Comparison of ENCODE assay signal across 8 cellular contexts in genomic region chr9:126517751-126518261, GRCh38.
DNase-seq lines count a peak whose midpoint lies in the region; ATAC-seq and TF ChIP-seq lines count a peak whose summit lies in the region.

No MANE protein-coding gene starts in this region.

- H3K9me3 ChIP-seq in DND-41 (ENCODE audit: insufficient read depth, low read length, severe bottlenecking): no peaks in the 10 kb centered on the region
- no peaks in the 10 kb centered on the region for H3K9me3 ChIP-seq in mucosa of rectum (ENCODE audit: control insufficient read depth in 2 of 2, low read length in 2 of 2)

- H3K36me3 ChIP-seq in ACC112 (ENCODE audit: insufficient read depth, low read length) (no peaks in the 10 kb centered on the region), DND-41 (ENCODE audit: insufficient read depth, low read length) (no peaks in the 10 kb centered on the region), mucosa of rectum (ENCODE audit: control insufficient read depth in 2 of 2, insufficient read depth in 2 of 2, low read length in 2 of 2) (no peaks in the 10 kb centered on the region)

- H3K4me3 ChIP-seq in ACC112 (ENCODE audit: low read depth, low read length): peak overlapping the region; percentile 81
- H3K4me3 ChIP-seq in DND-41 (ENCODE audit: low read depth in 1 of 2, low read length in 2 of 2): peak overlapping the region in 1 of 2 experiments; percentile 36; a peak in 1 of 4 replicates
- H3K4me3 ChIP-seq in mucosa of rectum (ENCODE audit: low read length in 2 of 2): peak overlapping the region in 1 of 2 donors; percentile 57

- peak overlapping the region; percentile 87 for H3K4me3 Mint-ChIP-seq in activated naive CD8-positive, alpha-beta T cell

- CTCF ChIA-PET in GM10248 (lab: Yijun Ruan, JAX): interaction anchor here (0.9 kb wide), 1 partner anchor 17 kb away, joined by 6 read pairs; no protein-coding TSS in a partner anchor

- peaks cover 26% of the 10 kb centered on the region for H3K4me1 Mint-ChIP-seq in activated naive CD8-positive, alpha-beta T cell (ENCODE audit: low read depth)

- ATAC-seq in DND-41 (ENCODE audit: insufficient read depth, low read depth) (no peak), GM18498 (IDR thresholded peaks at IDR 0.05; ENCODE audit: unreplicated experiment) (no peak), omental fat pad (ENCODE audit: low FRiP score) (no peak)

- H3K4me2 ChIP-seq in DND-41 (ENCODE audit: insufficient read depth, low read length): peak overlapping the region; percentile 59

- no peaks in the 10 kb centered on the region for H3K9me3 Mint-ChIP-seq in activated naive CD8-positive, alpha-beta T cell (ENCODE audit: low read depth)

- H4K20me1 ChIP-seq in DND-41 (ENCODE audit: insufficient read depth, low read length): peaks cover 8% of the 10 kb centered on the region; the same call in 1 of the 2 replicates

- H3K27ac ChIP-seq in ACC112 (ENCODE audit: low read depth, low read length) (no peak overlapping the region), DND-41 (ENCODE audit: low read length) (no peak overlapping the region), mucosa of rectum (ENCODE audit: low read depth in 2 of 2, low read length in 2 of 2) (peak overlapping the region; percentile 43 to 58)

- no peak for DNase-seq in DND-41
- no peak for DNase-seq in GM10248 (ENCODE audit: extremely low spot score)
- DNase-seq in NCI-H345 treated with DMSO at 0.1 percent for 48 hours (lab: John Stamatoyannopoulos, UW; ENCODE audit: unreplicated experiment): no peak
- DNase-seq in omental fat pad (ENCODE audit: low spot score): no peak

- H3K27me3 ChIP-seq in ACC112 (ENCODE audit: insufficient read depth, low read length): peaks cover 56% of the 10 kb centered on the region
- H3K27me3 ChIP-seq in DND-41 (ENCODE audit: insufficient read depth, low read length, poor library complexity): peaks cover 37% of the 10 kb centered on the region
- peaks cover 37 to 59% of the 10 kb centered on the region in 2 donors for H3K27me3 ChIP-seq in mucosa of rectum (ENCODE audit: control insufficient read depth in 2 of 2, insufficient read depth in 2 of 2, low read length in 2 of 2)

- no peaks in the 10 kb centered on the region for H3K36me3 Mint-ChIP-seq in activated naive CD8-positive, alpha-beta T cell

- H3K4me1 ChIP-seq in ACC112 (ENCODE audit: control insufficient read depth, insufficient read depth, low read length, unreplicated experiment): peaks cover 7% of the 10 kb centered on the region
- peaks cover 16% of the 10 kb centered on the region; the same call in 1 of the 2 replicates for H3K4me1 ChIP-seq in DND-41 (ENCODE audit: insufficient read depth, low read length)
- H3K4me1 ChIP-seq in mucosa of rectum (ENCODE audit: control insufficient read depth in 2 of 2, insufficient read depth in 2 of 2, low read length in 2 of 2): peaks cover 2 to 5% of the 10 kb centered on the region in 2 donors

- H2AFZ ChIP-seq in ACC112 (ENCODE audit: low read length, unreplicated experiment) (peak overlapping the region; percentile 98), DND-41 (ENCODE audit: low read depth, low read length) (no peak overlapping the region)

- TF ChIP-seq CTCF in DND-41 (IDR thresholded peaks at IDR 0.05; ENCODE audit: borderline replicate concordance, extremely low read depth, low read length, poor library complexity, severe bottlenecking) (no peak), GM10248 (IDR thresholded peaks at IDR 0.05; ENCODE audit: control extremely low read depth, extremely low read depth, low read depth, missing control alignments) (no peak), omental fat pad (IDR thresholded peaks at IDR 0.05) (no peak)

- POLR2A ChIA-PET in GM10248 (lab: Yijun Ruan, JAX): no interaction called here

- H3K27me3 Mint-ChIP-seq in activated naive CD8-positive, alpha-beta T cell: peaks cover 36% of the 10 kb centered on the region

- H3K27ac Mint-ChIP-seq in activated naive CD8-positive, alpha-beta T cell: no peak overlapping the region

- no peak overlapping the region for H3K9ac ChIP-seq in DND-41 (ENCODE audit: low read depth, low read length)
- no peak overlapping the region for H3K9ac ChIP-seq in mucosa of rectum (ENCODE audit: low read depth in 1 of 2, low read length in 2 of 2)

- no peaks in the 10 kb centered on the region for H3K79me2 ChIP-seq in ACC112 (ENCODE audit: control insufficient read depth, insufficient read depth, low read length, unreplicated experiment)
- no peaks in the 10 kb centered on the region for H3K79me2 ChIP-seq in DND-41 (ENCODE audit: insufficient read depth, low read length)

Comparison
In these comparisons a context has a peak if more than half of its experiments do, and no peak if none do; other contexts are left out.
1. H3K27ac ChIP-seq: peak in mucosa of rectum (2 of 2); none in ACC112 (single experiment) and DND-41 (single experiment).